In genomic region chr15:33098082-33099058, GRCh38 we compare ENCODE assay signal across 13 cellular contexts.
DNase-seq lines count a peak whose midpoint lies in the region; ATAC-seq lines count a peak whose summit lies in the region.
"Had no signal": no experiment of that assay in that cellular context is flagged by ENCODE, and none has a peak within 500 bp of the region (broad histone marks: within the 10 kb centered on the region; RNA-seq: fewer than 3 reads in every experiment).

No MANE protein-coding gene starts in this region.

- H3K4me1 ChIP-seq in adipocyte (ENCODE audit: control insufficient read depth, insufficient read depth, low read length) (peaks cover 17% of the 10 kb centered on the region), right cardiac atrium (ENCODE audit: control insufficient read depth, insufficient read depth, low read length) (peaks cover 2% of the 10 kb centered on the region)

- 76% methylated on average over 7 of the region's 7 CpGs for WGBS in right cardiac atrium

- no peak overlapping the region for H3K9ac ChIP-seq in adipocyte (ENCODE audit: low read length)

- intact Hi-C loops in right cardiac atrium (cut with DNase I): loop anchor here in 1 of 4 donors (10.0 kb wide), 1 partner anchor 606 kb away; no protein-coding TSS in a partner anchor

- peak; percentile 71 for DNase-seq in AG08395 (ENCODE audit: low spot score)
- peak; percentile 93 for DNase-seq in HT1080 (ENCODE audit: low read depth)
- peak; percentile 65 for DNase-seq in adipocyte (ENCODE audit: low read depth)
- peak; percentile 93 for DNase-seq in iris pigment epithelial cell (ENCODE audit: low read depth)
- DNase-seq in stimulated activated CD4-positive, alpha-beta T cell treated with anti-CD3 and anti-CD28 coated beads, Interleukin-2, amount 100 ng/mL, for 24 hours: no peak
- DNase-seq in right cardiac atrium: no peak
- DNase-seq: activated CD8-positive, alpha-beta memory T cell treated with anti-CD3 and anti-CD28 coated beads, Interleukin-2, amount 50 U/mL, for 4 hours; CD4-positive, alpha-beta memory T cell; hippocampal formation; stimulated activated CD4-positive, alpha-beta T cell treated with anti-CD3 and anti-CD28 coated beads, Interleukin-15, amount 100 ng/mL, for 24 hours; T-cell had no signal

- no peak for ATAC-seq in HG02571 (IDR thresholded peaks at IDR 0.05; ENCODE audit: unreplicated experiment)
- ATAC-seq in HG02798 (IDR thresholded peaks at IDR 0.05; ENCODE audit: poor library complexity, unreplicated experiment): no peak
- ATAC-seq in right cardiac atrium: no peak
- ATAC-seq: T-cell had no signal

- H3K4me3 ChIP-seq in adipocyte (ENCODE audit: low read length): no peak overlapping the region
- no peak overlapping the region for H3K4me3 ChIP-seq in right cardiac atrium (ENCODE audit: low read length)

- H3K9me3 ChIP-seq in adipocyte (ENCODE audit: control insufficient read depth, low read length): no peaks in the 10 kb centered on the region
- H3K9me3 ChIP-seq in right cardiac atrium (ENCODE audit: control insufficient read depth, low read length): no peaks in the 10 kb centered on the region

- no peaks in the 10 kb centered on the region for H3K27me3 ChIP-seq in adipocyte (replicated peaks; ENCODE audit: control insufficient read depth, insufficient read depth, low read length)
- no peaks in the 10 kb centered on the region for H3K27me3 ChIP-seq in right cardiac atrium (ENCODE audit: control insufficient read depth, insufficient read depth)

- no peak overlapping the region for H3K27ac ChIP-seq in right cardiac atrium (ENCODE audit: low read length)

- H3K36me3 ChIP-seq in adipocyte (ENCODE audit: control insufficient read depth, insufficient read depth, low read length, severe bottlenecking): no peaks in the 10 kb centered on the region

Comparison
In these comparisons a context has a peak if more than half of its experiments do, and no peak if none do; other contexts are left out.
1. DNase-seq: peak in AG08395 (single experiment), HT1080 (single experiment), adipocyte (single experiment) and iris pigment epithelial cell (single experiment); none in stimulated activated CD4-positive, alpha-beta T cell treated with anti-CD3 and anti-CD28 coated beads, Interleukin-2, amount 100 ng/mL, for 24 hours (0 of 2) and right cardiac atrium (0 of 3).